Comparison of ENCODE assay signal across 8 cellular contexts in genomic region chr7:18508441-18509427, GRCh38. TPM values are rescaled to one million over a fixed set of nuclear protein-coding genes. Genes with fewer than 3 reads are reported as not detected.
DNase-seq lines count a peak whose midpoint lies in the region; ATAC-seq and TF ChIP-seq lines count a peak whose summit lies in the region.

No MANE protein-coding gene starts in this region.

- H3K4me1 ChIP-seq in upper lobe of right lung, result no peaks in the 10 kb centered on the region

- POLR2A ChIA-PET in activated B cell treated with CpG ODN at 0.5 μM for 24 hours (lab: Charles Lee), result interaction anchor here (0.8 to 8.1 kb wide), 16 partner anchors 8 to 151 kb away, joined by 3 to 139 read pairs (median 10); partner anchors contain the start of gene HDAC9

- peak overlapping the region; percentile 82 for H3K4me3 Mint-ChIP-seq in activated B cell treated with CpG ODN at 0.5 μM for 24 hours

- TF ChIP-seq CTCF in activated B cell treated with CpG ODN at 0.5 μM for 24 hours (IDR thresholded peaks at IDR 0.05), result no peak
- TF ChIP-seq CTCF in upper lobe of right lung (IDR thresholded peaks at IDR 0.05), result no peak

- H3K9me3 ChIP-seq in upper lobe of right lung, result no peaks in the 10 kb centered on the region

- no peaks in the 10 kb centered on the region for H3K36me3 ChIP-seq in upper lobe of right lung

- H3K4me1 Mint-ChIP-seq in activated B cell treated with CpG ODN at 0.5 μM for 24 hours, result peaks cover 89% of the 10 kb centered on the region

- no peaks in the 10 kb centered on the region for H3K27me3 ChIP-seq in upper lobe of right lung

- ATAC-seq in GM19455 (IDR thresholded peaks at IDR 0.05; ENCODE audit: unreplicated experiment) (peak; percentile 88), HG03442 (IDR thresholded peaks at IDR 0.05; ENCODE audit: unreplicated experiment) (peak; percentile 80), activated B cell treated with CpG ODN at 0.5 μM for 24 hours (ENCODE audit: low read depth) (peak; percentile 74), upper lobe of right lung (peak; percentile 68)

- peaks cover 14% of the 10 kb centered on the region for H3K36me3 Mint-ChIP-seq in activated B cell treated with CpG ODN at 0.5 μM for 24 hours (ENCODE audit: low read depth)

- DNase-seq in DMS153 treated with DMSO at 0.1 percent for 48 hours (lab: John Stamatoyannopoulos, UW; ENCODE audit: unreplicated experiment) (peak; percentile 56), activated B cell treated with CpG ODN at 0.5 μM for 24 hours (no peak), iPS-NIHi11 (ENCODE audit: low spot score) (peak; percentile 36), upper lobe of right lung (no peak), Ammon's horn (ENCODE audit: low spot score) (no peak), nucleus accumbens (lab: John Stamatoyannopoulos, UW) (no peak)

- no peak overlapping the region for H3K4me3 ChIP-seq in upper lobe of right lung

- intact Hi-C loops in activated B cell treated with CpG ODN at 0.5 μM for 24 hours (cut with micrococcal nuclease) (loop anchor here (1.0 to 10.0 kb wide), 7 partner anchors 12 to 1754 kb away; partner anchors contain the start of genes HDAC9 and TSPAN13), upper lobe of right lung (cut with DNase I) (no loop called here)

- peak overlapping the region; percentile 99 for H3K27ac Mint-ChIP-seq in activated B cell treated with CpG ODN at 0.5 μM for 24 hours

- H3K9me3 Mint-ChIP-seq in activated B cell treated with CpG ODN at 0.5 μM for 24 hours, result no peaks in the 10 kb centered on the region

- no peak overlapping the region for H3K27ac ChIP-seq in upper lobe of right lung

- no peaks in the 10 kb centered on the region for H3K27me3 Mint-ChIP-seq in activated B cell treated with CpG ODN at 0.5 μM for 24 hours

- CTCF ChIA-PET in activated B cell treated with CpG ODN at 0.5 μM for 24 hours (lab: Charles Lee), result interaction anchor here (0.7 to 3.5 kb wide), 14 partner anchors 9 to 155 kb away, joined by 3 to 24 read pairs (median 4); partner anchors contain the start of gene HDAC9

RNA-seq across cellular contexts. Expression of gene HDAC9, which starts 13.2 kb away (rescaled TPM):
- 136 and 149 TPM in 2 replicates for total RNA-seq in activated B cell treated with CpG ODN at 0.5 μM for 24 hours
- 52.4 TPM for total RNA-seq in upper lobe of right lung

Comparison
In these comparisons a context has a peak if more than half of its experiments do, and no peak if none do; other contexts are left out.
1. DNase-seq: peak in DMS153 treated with DMSO at 0.1 percent for 48 hours (single experiment) and iPS-NIHi11 (single experiment); none in activated B cell treated with CpG ODN at 0.5 μM for 24 hours (single experiment), upper lobe of right lung (single experiment), Ammon's horn (single experiment) and nucleus accumbens (0 of 56).
2. Peak in every context shown above with its lines, with median percentiles within 50 percentile points of each other: ATAC-seq.